17 cellular contexts compared by ENCODE assay signal in the genomic region with DNA sequence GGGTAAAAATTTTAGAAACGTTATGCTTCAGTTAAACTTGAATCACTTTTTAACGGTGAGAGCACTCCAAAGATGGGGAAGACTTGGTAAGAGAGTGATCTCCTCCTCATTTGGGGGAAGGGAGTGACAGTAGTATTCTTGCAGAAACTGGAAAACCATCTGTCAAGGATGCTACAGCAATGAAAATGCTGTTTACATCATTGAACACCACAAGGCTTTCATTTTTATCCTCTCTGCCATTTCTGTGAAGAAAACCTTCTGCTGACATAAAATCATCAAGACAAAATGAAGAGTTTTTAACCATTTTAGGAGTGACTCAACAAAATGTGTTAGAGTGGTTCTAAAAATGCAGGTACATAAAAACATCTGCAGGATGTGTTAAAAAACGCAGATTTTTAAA. TPM values are rescaled to one million over a fixed set of nuclear protein-coding genes. Genes with fewer than 3 reads are reported as not detected.
DNase-seq lines count a peak whose midpoint lies in the region; FAIRE-seq and TF ChIP-seq lines count a peak whose summit lies in the region.
"Had no signal": no experiment of that assay in that cellular context is flagged by ENCODE, and none has a peak within 500 bp of the region (broad histone marks: within the 10 kb centered on the region; RNA-seq: fewer than 3 reads in every experiment).

No MANE protein-coding gene starts in this region.

- no peaks in the 10 kb centered on the region for H3K27me3 ChIP-seq in OCI-LY3 (ENCODE audit: low read depth, low read length)
- no peaks in the 10 kb centered on the region for H3K27me3 ChIP-seq in mammary epithelial cell (ENCODE audit: insufficient read depth, low read length)

- H3K4me3 ChIP-seq in OCI-LY3 (ENCODE audit: low read length) (no peak overlapping the region), coronary artery (no peak overlapping the region), mammary epithelial cell (replicated peaks in 1 of 3; ENCODE audit: insufficient read depth in 1 of 3, low read depth in 2 of 3, low read length in 3 of 3) (no peak overlapping the region)
- H3K4me3 ChIP-seq: HAP-1 had no signal

- peaks cover 61% of the 10 kb centered on the region for H3K36me3 Mint-ChIP-seq in HFFc6 (ENCODE audit: low read depth)
- H3K36me3 Mint-ChIP-seq: CD4-positive, alpha-beta memory T cell had no signal

- H3K27me3 Mint-ChIP-seq in HFFc6 (ENCODE audit: insufficient read depth): 0 out of 2 replicates have a peak, but pooled peaks cover 1% of the 10 kb centered on the region
- H3K27me3 Mint-ChIP-seq: CD4-positive, alpha-beta memory T cell had no signal

- BruUV-seq in mammary epithelial cell (replicated peaks; lab: Mats Ljungman, UMichigan): no TSS peak

- DNase-seq in D721Med (ENCODE audit: insufficient read length, low spot score) (no peak), HFFc6 (no peak), coronary artery (ENCODE audit: low spot score) (no peak), mammary epithelial cell (no peak)
- no peak for DNase-seq in activated CD4-positive, CD25-positive, alpha-beta regulatory T cell (lab: John Stamatoyannopoulos, UW)
- DNase-seq: C1 segment of cervical spinal cord; Calu3; CD4-positive, alpha-beta memory T cell; COR-L47; DMS153; DND-41; GOT3 had no signal

- H2AFZ ChIP-seq in OCI-LY3 (ENCODE audit: low read depth, low read length) (0 out of 2 replicates have a peak overlapping the region, but pooled peaks have one; percentile 3), mammary epithelial cell (ENCODE audit: low read depth, low read length) (no peak overlapping the region)

- H3K4me1 ChIP-seq in OCI-LY3 (ENCODE audit: low read length) (no peaks in the 10 kb centered on the region), mammary epithelial cell (ENCODE audit: insufficient read depth, low read length) (no peaks in the 10 kb centered on the region)
- H3K4me1 ChIP-seq: HAP-1 had no signal

- no peak overlapping the region for H3K4me2 ChIP-seq in OCI-LY3 (ENCODE audit: low read length)
- H3K4me2 ChIP-seq in mammary epithelial cell (ENCODE audit: insufficient read depth, low read depth, low read length): no peak overlapping the region

- WGBS in mammary epithelial cell (ENCODE audit: low coverage, missing lambda C conversion rate): 36% methylated on average over 3 of the region's 3 CpGs

- intact Hi-C loops in mammary epithelial cell (cut with micrococcal nuclease): no loop called here

- no peaks in the 10 kb centered on the region for H3K79me2 ChIP-seq in OCI-LY3 (ENCODE audit: low read length)
- no peaks in the 10 kb centered on the region for H3K79me2 ChIP-seq in mammary epithelial cell (ENCODE audit: insufficient read depth, low read length)

- peaks cover 73% of the 10 kb centered on the region for H3K4me1 Mint-ChIP-seq in HFFc6 (ENCODE audit: low read depth)

- dilution Hi-C loops in mammary epithelial cell (cut with HindIII; ENCODE audit: low sequenced_read_pairs): no loop called here

- H3K9me3 ChIP-seq in OCI-LY3 (ENCODE audit: insufficient read depth, low read length) (no peaks in the 10 kb centered on the region), mammary epithelial cell (replicated peaks; ENCODE audit: insufficient read depth, low read length) (no peaks in the 10 kb centered on the region)
- H3K9me3 ChIP-seq: HAP-1 had no signal

- no peak for TF ChIP-seq CTCF in D721Med (IDR thresholded peaks at IDR 0.05; ENCODE audit: insufficient read depth, missing control alignments)
- no peak for TF ChIP-seq CTCF in HFFc6 (IDR thresholded peaks at IDR 0.05)
- no peak for TF ChIP-seq CTCF in OCI-LY3 (IDR thresholded peaks at IDR 0.05; ENCODE audit: low read depth, low read length)
- TF ChIP-seq CTCF in coronary artery (IDR thresholded peaks at IDR 0.05): no peak
- no peak for TF ChIP-seq CTCF in mammary epithelial cell (conservative IDR thresholded peaks at IDR 0.05 in 1 of 2, IDR thresholded peaks at IDR 0.05 in 1 of 2; ENCODE audit: extremely low read depth in 1 of 2, insufficient read depth in 1 of 2, low read depth in 1 of 2, low read length in 2 of 2)

- in situ Hi-C loops in mammary epithelial cell (cut with MboI; ENCODE audit: low sequenced_read_pairs in 2 of 2): no loop called here

- H3K4me3 Mint-ChIP-seq in HFFc6: no peak overlapping the region
- H3K4me3 Mint-ChIP-seq: CD4-positive, alpha-beta memory T cell had no signal

- H3K9ac ChIP-seq in OCI-LY3 (ENCODE audit: low read length) (no peak overlapping the region), mammary epithelial cell (ENCODE audit: insufficient read depth, low read length) (no peak overlapping the region)

- no peaks in the 10 kb centered on the region for H3K9me3 Mint-ChIP-seq in HFFc6

- FAIRE-seq in D721Med (lab: Jason Lieb, UNC): peak; percentile 67
- FAIRE-seq: G401.6, GM12892, H54 had no signal

- no peaks in the 10 kb centered on the region for H3K36me3 ChIP-seq in OCI-LY3 (replicated peaks; ENCODE audit: low read depth, low read length)
- no peaks in the 10 kb centered on the region for H3K36me3 ChIP-seq in mammary epithelial cell (ENCODE audit: insufficient read depth, low read length)
- H3K36me3 ChIP-seq: HAP-1 had no signal

- CTCF ChIA-PET in mammary epithelial cell (lab: Charles Lee; ENCODE audit: low non-redundant PET): no interaction called here

- H3K27ac Mint-ChIP-seq in HFFc6: peak overlapping the region; percentile 27
- H3K27ac Mint-ChIP-seq: CD4-positive, alpha-beta memory T cell had no signal

- no peaks in the 10 kb centered on the region for H4K20me1 ChIP-seq in OCI-LY3 (ENCODE audit: insufficient read depth, low read length)
- no peaks in the 10 kb centered on the region for H4K20me1 ChIP-seq in mammary epithelial cell (ENCODE audit: insufficient read depth, low read length)

- no peak overlapping the region for H3K27ac ChIP-seq in OCI-LY3 (ENCODE audit: low read length)
- no peak overlapping the region for H3K27ac ChIP-seq in coronary artery
- no peak overlapping the region for H3K27ac ChIP-seq in mammary epithelial cell (ENCODE audit: insufficient read depth, low read depth, low read length)

RNA-seq across cellular contexts. Expression of gene CDH2, which starts 38.1 kb away (rescaled TPM):
- 100 to 1,000 TPM; 194 to 317 (median 206) TPM for total RNA-seq in HFFc6 (2021; fragmentation: NEBNext Ultra II Directional; extraction: Animal tissue kit (Norgen Biotek cat#: 25700))
- 10 to 100 TPM in 1 of 2 donors, under 1 TPM in 1; 0.45 to 18.7 TPM for total RNA-seq in mammary epithelial cell
- not detected for polyA plus RNA-seq in mammary epithelial cell
- polyA minus RNA-seq in mammary epithelial cell: not detected
- total RNA-seq: CD4-positive, alpha-beta memory T cell had no signal
- polyA plus RNA-seq: CD4-positive, alpha-beta memory T cell had no signal

Comparison
In these comparisons a context has a peak if more than half of its experiments do, and no peak if none do; other contexts are left out.
1. RNA of gene CDH2, which starts 38.1 kb away (total RNA-seq): 194 to 317 TPM in HFFc6; 0.45 to 18.7 TPM in mammary epithelial cell; every median in the first group is over 4 times any median in the second.